17 cellular contexts compared by ENCODE assay signal in genomic region chr15:99552111-99552510, GRCh38. TPM values are rescaled to one million over a fixed set of nuclear protein-coding genes. Genes with fewer than 3 reads are reported as not detected.
DNase-seq lines count a peak whose midpoint lies in the region; ATAC-seq and TF ChIP-seq lines count a peak whose summit lies in the region.
"Had no signal": no experiment of that assay in that cellular context is flagged by ENCODE, and none has a peak within 500 bp of the region (broad histone marks: within the 10 kb centered on the region; RNA-seq: fewer than 3 reads in every experiment).

No MANE protein-coding gene starts in this region.

- peaks cover 0 to 12% (median 6%) of the 10 kb centered on the region in 3 donors for H3K27me3 Mint-ChIP-seq in naive B cell
- H3K27me3 Mint-ChIP-seq: CD4-positive, CD25-positive, alpha-beta regulatory T cell had no signal

- POLR2A ChIA-PET in OCI-LY7 (lab: Charles Lee) = interaction anchor here (0.6 to 1.5 kb wide), 4 partner anchors 10 to 224 kb away, joined by 3 to 4 read pairs (median 4); no protein-coding TSS in a partner anchor

- peak overlapping the region in 4 of 6 donors; percentile 8 to 74 (median 62) for H3K27ac Mint-ChIP-seq in naive B cell
- H3K27ac Mint-ChIP-seq: CD4-positive, CD25-positive, alpha-beta regulatory T cell; CD8-positive, alpha-beta T cell; HFFc6 had no signal

- no peaks in the 10 kb centered on the region for H4K20me1 ChIP-seq in OCI-LY7 (ENCODE audit: insufficient read depth, low read length)
- H4K20me1 ChIP-seq: BLaER1 had no signal

- CTCF ChIA-PET in OCI-LY7 (lab: Charles Lee; ENCODE audit: unreplicated experiment) = no interaction called here

- no peaks in the 10 kb centered on the region for H3K36me3 ChIP-seq in OCI-LY7 (ENCODE audit: insufficient read depth, low read length)
- no peaks in the 10 kb centered on the region for H3K36me3 ChIP-seq in uterus
- no peaks in the 10 kb centered on the region for H3K36me3 ChIP-seq in heart left ventricle
- H3K36me3 ChIP-seq in sigmoid colon = no peaks in the 10 kb centered on the region
- H3K36me3 ChIP-seq: BLaER1, HAP-1 had no signal

- no peaks in the 10 kb centered on the region for H3K36me3 Mint-ChIP-seq in naive B cell
- H3K36me3 Mint-ChIP-seq: CD4-positive, CD25-positive, alpha-beta regulatory T cell; CD8-positive, alpha-beta T cell had no signal

- TF ChIP-seq EP300 in sigmoid colon (IDR thresholded peaks at IDR 0.05) = no peak

- H3K9me2 ChIP-seq in OCI-LY7 (ENCODE audit: insufficient read depth, low read length) = no peaks in the 10 kb centered on the region

- H3K9me3 ChIP-seq in OCI-LY7 (ENCODE audit: low read length) = no peaks in the 10 kb centered on the region
- no peaks in the 10 kb centered on the region for H3K9me3 ChIP-seq in uterus
- no peaks in the 10 kb centered on the region for H3K9me3 ChIP-seq in heart left ventricle
- no peaks in the 10 kb centered on the region for H3K9me3 ChIP-seq in sigmoid colon
- H3K9me3 ChIP-seq: Caco-2, HAP-1 had no signal

- H2AFZ ChIP-seq in OCI-LY7 (ENCODE audit: low read length) = peak overlapping the region; percentile 39; the same call in 1 of the 2 replicates

- no peak overlapping the region for H3K4me3 ChIP-seq in OCI-LY7 (ENCODE audit: low read depth, low read length, poor library complexity, severe bottlenecking)
- H3K4me3 ChIP-seq in uterus = no peak overlapping the region
- no peak overlapping the region for H3K4me3 ChIP-seq in heart left ventricle
- no peak overlapping the region for H3K4me3 ChIP-seq in sigmoid colon
- H3K4me3 ChIP-seq: BLaER1, HAP-1 had no signal

- BruUV-seq in OCI-LY7 (replicated peaks; lab: Mats Ljungman, UMichigan) = no TSS peak

- peak; percentile 66 for DNase-seq in M059J (ENCODE audit: low read depth)
- no peak for DNase-seq in OCI-LY7 (ENCODE audit: low spot score)
- no peak for DNase-seq in naive B cell
- no peak for DNase-seq in uterus
- no peak for DNase-seq in heart left ventricle
- no peak for DNase-seq in sigmoid colon
- no peak for DNase-seq in NOMO-1 treated with dmso at 0.1 percent for 144 hours (lab: John Stamatoyannopoulos, UW; ENCODE audit: unreplicated experiment)
- DNase-seq: Caco-2; CD4-positive, CD25-positive, alpha-beta regulatory T cell; CD8-positive, alpha-beta T cell; DMS153; DND-41; GOT3; HFFc6 had no signal

- H3K27ac ChIP-seq in OCI-LY7 (ENCODE audit: low read depth, low read length, poor library complexity, severe bottlenecking) (no peak overlapping the region), uterus (no peak overlapping the region), heart left ventricle (no peak overlapping the region), sigmoid colon (no peak overlapping the region)
- H3K27ac ChIP-seq: BLaER1, C4-2B had no signal

- H3K27me3 ChIP-seq in uterus (no peaks in the 10 kb centered on the region), heart left ventricle (no peaks in the 10 kb centered on the region), sigmoid colon (no peaks in the 10 kb centered on the region)
- H3K27me3 ChIP-seq: BLaER1 had no signal

- H3K4me1 Mint-ChIP-seq in naive B cell = peaks cover 30 to 38% (median 37%) of the 10 kb centered on the region in 3 donors

- TF ChIP-seq CTCF in OCI-LY7 (conservative IDR thresholded peaks at IDR 0.05; ENCODE audit: low read length) (no peak), uterus (IDR thresholded peaks at IDR 0.05) (no peak), heart left ventricle (IDR thresholded peaks at IDR 0.05) (no peak), sigmoid colon (IDR thresholded peaks at IDR 0.05) (no peak)

- H3K4me3 Mint-ChIP-seq in naive B cell = peak overlapping the region in 1 of 8 donors; percentile 56
- H3K4me3 Mint-ChIP-seq: CD4-positive, CD25-positive, alpha-beta regulatory T cell; CD8-positive, alpha-beta T cell; HFFc6 had no signal

- TF ChIP-seq POLR2A in uterus (IDR thresholded peaks at IDR 0.05) (no peak), heart left ventricle (IDR thresholded peaks at IDR 0.05) (no peak), sigmoid colon (IDR thresholded peaks at IDR 0.05) (no peak)

- ATAC-seq in naive B cell (ENCODE audit: low read depth in 2 of 2) (no peak), heart left ventricle (no peak)
- ATAC-seq: CD8-positive, alpha-beta T cell had no signal

- no peaks in the 10 kb centered on the region for H3K9me3 Mint-ChIP-seq in naive B cell
- H3K9me3 Mint-ChIP-seq: CD8-positive, alpha-beta T cell; HFFc6 had no signal

- H3K4me2 ChIP-seq in OCI-LY7 (ENCODE audit: low read length) = no peak overlapping the region
- H3K4me2 ChIP-seq: BLaER1 had no signal

- no peaks in the 10 kb centered on the region for H3K79me2 ChIP-seq in OCI-LY7 (ENCODE audit: insufficient read depth, low read depth, low read length)

- WGBS in heart left ventricle, 4 donors = 96 to 100% (median 98%) methylated on average over 2 of the region's 2 CpGs
- 95 to 97% methylated on average over 2 of the region's 2 CpGs for WGBS in sigmoid colon, 2 donors

- intact Hi-C loops in OCI-LY7 (cut with micrococcal nuclease; ENCODE audit: unreplicated experiment) (no loop called here), uterus (cut with DNase I; ENCODE audit: low total_unique reads) (no loop called here), heart left ventricle (cut with DNase I) (loop anchor here in 1 of 10 donors (10.0 kb wide), 1 partner anchor 257 kb away; no protein-coding TSS in a partner anchor), sigmoid colon (cut with DNase I) (no loop called here)

- no peaks in the 10 kb centered on the region for H3K4me1 ChIP-seq in OCI-LY7 (ENCODE audit: insufficient read depth, low read length, poor library complexity, severe bottlenecking)
- no peaks in the 10 kb centered on the region for H3K4me1 ChIP-seq in uterus
- H3K4me1 ChIP-seq in heart left ventricle = no peaks in the 10 kb centered on the region
- no peaks in the 10 kb centered on the region for H3K4me1 ChIP-seq in sigmoid colon
- H3K4me1 ChIP-seq: Caco-2, HAP-1 had no signal

RNA-seq across cellular contexts. Expression of gene MEF2A, which starts 13.7 kb away (rescaled TPM):
- 16.4 and 21.0 TPM in 2 replicates for total RNA-seq in M059J (2014; rRNA removed; shearing (Covaris generic))
- total RNA-seq in OCI-LY7 (2014; rRNA removed; shearing (Covaris generic)) = 27.3 and 28.0 TPM in 2 replicates
- total RNA-seq in OCI-LY7 (2022) (33.5 and 38.2 TPM in 2 replicates), uterus (100 to 1,000 TPM in 2 of 4 donors, 10 to 100 TPM in 2; 78.6 to 138 (median 105) TPM), heart left ventricle (100 to 1,000 TPM; 131 to 192 (median 160) TPM), sigmoid colon (100 to 1,000 TPM in 1 of 4 donors, 10 to 100 TPM in 3; 78.8 to 123 (median 80.3) TPM)
- polyA plus RNA-seq in naive B cell (ENCODE audit: low read depth in 6 of 6) (10 to 100 TPM; 27.1 to 56.6 (median 40.9) TPM), heart left ventricle (10 to 100 TPM; 53.4 to 54.2 TPM), sigmoid colon (10 to 100 TPM; 11.6 to 15.4 (median 14.4) TPM)
